In genomic region chr11:78039919-78040671, GRCh38 we compare ENCODE assay signal across 9 cellular contexts. TPM values are rescaled to one million over a fixed set of nuclear protein-coding genes. Genes with fewer than 3 reads are reported as not detected.
A peak's percentile ranks its signal among the peaks of the same experiment; 100 is the strongest.
DNase-seq lines count a peak whose midpoint lies in the region; ATAC-seq lines count a peak whose summit lies in the region.
"Had no signal": no experiment of that assay in that cellular context is flagged by ENCODE, and none has a peak within 500 bp of the region (broad histone marks: within the 10 kb centered on the region; RNA-seq: fewer than 3 reads in every experiment).

No MANE protein-coding gene starts in this region.

- H3K27me3 ChIP-seq in GM23248 (replicated peaks; ENCODE audit: insufficient read depth): no peaks in the 10 kb centered on the region

- DNase-seq in NCI-H2081 (lab: John Stamatoyannopoulos, UW): peak; percentile 61 to 83
- DNase-seq in NCI-H2081 treated with DMSO at 0.1 percent for 48 hours (lab: John Stamatoyannopoulos, UW): no peak
- peak; percentile 85 for DNase-seq in GM23248
- peak; percentile 25 for DNase-seq in NCI-H146 treated with DMSO at 0.1 percent for 48 hours (lab: John Stamatoyannopoulos, UW; ENCODE audit: unreplicated experiment)
- peak; percentile 57 for DNase-seq in activated CD8-positive, alpha-beta memory T cell treated with anti-CD3 and anti-CD28 coated beads, Interleukin-2, amount 10 ng/mL, durations not matched to agents 7 days and 5 days
- peak; percentile 59 for DNase-seq in globus pallidus (ENCODE audit: low spot score)
- peak; percentile 61 for DNase-seq in pons (ENCODE audit: low spot score)

- H3K4me3 ChIP-seq in GM23248: peak overlapping the region; percentile 64

- peaks cover 13% of the 10 kb centered on the region for H3F3A ChIP-seq in GM23248 (ENCODE audit: insufficient read depth)

- no peaks in the 10 kb centered on the region for H3K9me3 Mint-ChIP-seq in activated CD8-positive, alpha-beta memory T cell treated with anti-CD3 and anti-CD28 coated beads, Interleukin-2, amount 10 ng/mL, durations not matched to agents 7 days and 5 days (ENCODE audit: low read depth)

- no peaks in the 10 kb centered on the region for H4K20me1 ChIP-seq in GM23248 (ENCODE audit: insufficient read depth)

- peaks cover 7% of the 10 kb centered on the region; the same call in 1 of the 2 replicates for H3K79me2 ChIP-seq in GM23248 (ENCODE audit: insufficient read depth)

- peaks cover 22% of the 10 kb centered on the region for H3K4me1 ChIP-seq in GM23248 (ENCODE audit: insufficient read depth)

- H3K27ac ChIP-seq in GM23248: peak overlapping the region; percentile 99
- H3K27ac ChIP-seq: C4-2B had no signal

- H3K9me2 ChIP-seq in GM23248 (ENCODE audit: insufficient read depth): no peaks in the 10 kb centered on the region

- CTCF ChIA-PET in activated CD8-positive, alpha-beta memory T cell treated with anti-CD3 and anti-CD28 coated beads, Interleukin-2, amount 10 ng/mL, durations not matched to agents 7 days and 5 days (lab: Charles Lee): interaction anchor here (1.0 kb wide), 1 partner anchor 41 kb away, joined by 4 read pairs; no protein-coding TSS in a partner anchor

- in situ Hi-C loops in GM23248 (cut with MboI): no loop called here

- peak overlapping the region; percentile 87 for H3K9ac ChIP-seq in GM23248

- ATAC-seq in activated CD8-positive, alpha-beta memory T cell treated with anti-CD3 and anti-CD28 coated beads, Interleukin-2, amount 10 ng/mL, durations not matched to agents 7 days and 5 days: peak; percentile 66
- ATAC-seq in GM19397 (IDR thresholded peaks at IDR 0.05; ENCODE audit: unreplicated experiment): no peak

- H3K4me1 Mint-ChIP-seq in activated CD8-positive, alpha-beta memory T cell treated with anti-CD3 and anti-CD28 coated beads, Interleukin-2, amount 10 ng/mL, durations not matched to agents 7 days and 5 days: peaks cover 10% of the 10 kb centered on the region

- H3K36me3 ChIP-seq in GM23248 (ENCODE audit: low read depth): no peaks in the 10 kb centered on the region

- no peaks in the 10 kb centered on the region for H3K9me3 ChIP-seq in GM23248 (ENCODE audit: low read depth)

- no peaks in the 10 kb centered on the region for H3K36me3 Mint-ChIP-seq in activated CD8-positive, alpha-beta memory T cell treated with anti-CD3 and anti-CD28 coated beads, Interleukin-2, amount 10 ng/mL, durations not matched to agents 7 days and 5 days

- H3K4me2 ChIP-seq in GM23248 (ENCODE audit: unreplicated experiment): peak overlapping the region; percentile 89

- 5 to 7% methylated on average over 7 of the region's 7 CpGs for WGBS in GM23248 (ENCODE audit: low coverage in 1 of 2, low lambda C conversion rate in 2 of 2, missing lambda C conversion rate in 2 of 2), 2 experiments

- no peaks in the 10 kb centered on the region for H3K27me3 Mint-ChIP-seq in activated CD8-positive, alpha-beta memory T cell treated with anti-CD3 and anti-CD28 coated beads, Interleukin-2, amount 10 ng/mL, durations not matched to agents 7 days and 5 days

- H3K4me3 Mint-ChIP-seq in activated CD8-positive, alpha-beta memory T cell treated with anti-CD3 and anti-CD28 coated beads, Interleukin-2, amount 10 ng/mL, durations not matched to agents 7 days and 5 days: peak overlapping the region; percentile 62

- H2AFZ ChIP-seq in GM23248: peak overlapping the region; percentile 96

- peak overlapping the region; percentile 91 for H3K27ac Mint-ChIP-seq in activated CD8-positive, alpha-beta memory T cell treated with anti-CD3 and anti-CD28 coated beads, Interleukin-2, amount 10 ng/mL, durations not matched to agents 7 days and 5 days

RNA-seq across cellular contexts. Expression of gene KCTD14, which starts 17.0 kb away (rescaled TPM):
- 0.63 and 1.4 TPM in 2 replicates for total RNA-seq in GM23248 (2014; rRNA removed; shearing (Covaris generic))
- 0.85 and 1.0 TPM in 2 replicates for polyA plus RNA-seq in GM23248 (2016; fragmentation: Nextera tagmentation; extraction: Ambion mirVana)
- under 1 TPM; 0.18 to 0.23 TPM for total RNA-seq in activated CD8-positive, alpha-beta memory T cell treated with anti-CD3 and anti-CD28 coated beads, Interleukin-2, amount 10 ng/mL, durations not matched to agents 7 days and 5 days

RNA-seq across cellular contexts. Expression of gene THRSP, which starts 23.6 kb away (rescaled TPM):
- total RNA-seq in GM23248 (2014; rRNA removed; shearing (Covaris generic)): not detected in 2 replicates
- not detected in 2 replicates for polyA plus RNA-seq in GM23248 (2016; fragmentation: Nextera tagmentation; extraction: Ambion mirVana)
- not detected for total RNA-seq in activated CD8-positive, alpha-beta memory T cell treated with anti-CD3 and anti-CD28 coated beads, Interleukin-2, amount 10 ng/mL, durations not matched to agents 7 days and 5 days

RNA-seq across cellular contexts. Expression of gene NDUFC2, which starts 39.6 kb away (rescaled TPM):
- total RNA-seq in GM23248 (2014; rRNA removed; shearing (Covaris generic)): 69.0 and 86.6 TPM in 2 replicates
- 462 and 471 TPM in 2 replicates for polyA plus RNA-seq in GM23248 (2016; fragmentation: Nextera tagmentation; extraction: Ambion mirVana)
- total RNA-seq in activated CD8-positive, alpha-beta memory T cell treated with anti-CD3 and anti-CD28 coated beads, Interleukin-2, amount 10 ng/mL, durations not matched to agents 7 days and 5 days: 100 to 1,000 TPM; 179 to 201 TPM

RNA-seq across cellular contexts. Expression of gene INTS4, which starts 45.6 kb away (rescaled TPM):
- 27.3 and 29.3 TPM in 2 replicates for total RNA-seq in GM23248 (2014; rRNA removed; shearing (Covaris generic))
- polyA plus RNA-seq in GM23248 (2016; fragmentation: Nextera tagmentation; extraction: Ambion mirVana): 25.8 and 27.0 TPM in 2 replicates
- 10 to 100 TPM; 53.9 to 57.9 TPM for total RNA-seq in activated CD8-positive, alpha-beta memory T cell treated with anti-CD3 and anti-CD28 coated beads, Interleukin-2, amount 10 ng/mL, durations not matched to agents 7 days and 5 days
